Comparison of ENCODE assay signal across 1 cellular context in genomic region chr16:48546774-48547173, GRCh38.
TF ChIP-seq lines count a peak whose summit lies in the region.

No MANE protein-coding gene starts in this region.

TF ChIP-seq in HepG2, 621 proteins besides CTCF, POLR2A, EP300 and RAD21 (continued from another document and continues in another):
- TF ChIP-seq HIC2 (CRISPR knock-in tag; IDR thresholded peaks at IDR 0.05; ENCODE audit: low read depth) = peak; percentile 41; the same call in 1 of the 2 replicates
- no peak for TF ChIP-seq ZNF460 (CRISPR knock-in tag; IDR thresholded peaks at IDR 0.05; ENCODE audit: borderline replicate concordance)
- no peak for TF ChIP-seq ZNF83 (CRISPR knock-in tag; IDR thresholded peaks at IDR 0.05; ENCODE audit: borderline replicate concordance)
- TF ChIP-seq MLLT10 (CRISPR knock-in tag; IDR thresholded peaks at IDR 0.05) = no peak
- TF ChIP-seq SALL1 (CRISPR knock-in tag; IDR thresholded peaks at IDR 0.05) = peak; percentile 57; the same call in 1 of the 2 replicates
- TF ChIP-seq ZBTB49 (CRISPR knock-in tag; IDR thresholded peaks at IDR 0.05; ENCODE audit: borderline replicate concordance) = no peak
- TF ChIP-seq SAP130 (CRISPR knock-in tag; IDR thresholded peaks at IDR 0.05; ENCODE audit: low read depth) = peak; percentile 76
- no peak for TF ChIP-seq RFXAP (CRISPR knock-in tag; IDR thresholded peaks at IDR 0.05; ENCODE audit: borderline replicate concordance)
- no peak for TF ChIP-seq STAG1 (CRISPR knock-in tag; IDR thresholded peaks at IDR 0.05)
- TF ChIP-seq HMGXB3 (CRISPR knock-in tag; IDR thresholded peaks at IDR 0.05; ENCODE audit: borderline replicate concordance) = no peak
- TF ChIP-seq ARNT2 (CRISPR knock-in tag; IDR thresholded peaks at IDR 0.05; ENCODE audit: low read depth) = no peak
- no peak; the same call in 1 of the 2 replicates for TF ChIP-seq ATF2 (CRISPR knock-in tag; IDR thresholded peaks at IDR 0.05)
- no peak for TF ChIP-seq FOXA1 (IDR thresholded peaks at IDR 0.05)
- TF ChIP-seq FOXA1 (CRISPR knock-in tag; IDR thresholded peaks at IDR 0.05) = peak; percentile 54; the same call in 1 of the 2 replicates
- no peak for TF ChIP-seq IKZF4 (CRISPR knock-in tag; IDR thresholded peaks at IDR 0.05; ENCODE audit: borderline replicate concordance, low read depth, not compliant biosample characterization)
- TF ChIP-seq FOXA3 (CRISPR knock-in tag; IDR thresholded peaks at IDR 0.05) = peak; percentile 62
- no peak for TF ChIP-seq NR1H2 (CRISPR knock-in tag; IDR thresholded peaks at IDR 0.05; ENCODE audit: borderline replicate concordance, low read depth)
- no peak for TF ChIP-seq ZNF142 (CRISPR knock-in tag; IDR thresholded peaks at IDR 0.05)
- no peak for TF ChIP-seq NFRKB (IDR thresholded peaks at IDR 0.05)
- no peak for TF ChIP-seq MAFK (conservative IDR thresholded peaks at IDR 0.05 in 1 of 2, IDR thresholded peaks at IDR 0.05 in 1 of 2; ENCODE audit: low read length in 2 of 2)
- TF ChIP-seq ELF4 (CRISPR knock-in tag; IDR thresholded peaks at IDR 0.05; ENCODE audit: borderline replicate concordance) = no peak
- no peak for TF ChIP-seq ZNF558 (CRISPR knock-in tag; IDR thresholded peaks at IDR 0.05; ENCODE audit: borderline replicate concordance)
- TF ChIP-seq E2F1 (CRISPR knock-in tag; IDR thresholded peaks at IDR 0.05) = no peak
- TF ChIP-seq ZNF710 (CRISPR knock-in tag; IDR thresholded peaks at IDR 0.05; ENCODE audit: borderline replicate concordance) = no peak
- no peak for TF ChIP-seq JDP2 (CRISPR knock-in tag; IDR thresholded peaks at IDR 0.05; ENCODE audit: borderline replicate concordance)
- TF ChIP-seq XRCC5 (optimal IDR thresholded peaks at IDR 0.05; ENCODE audit: low read length) = no peak
- TF ChIP-seq ZNF609 (CRISPR knock-in tag; IDR thresholded peaks at IDR 0.05; ENCODE audit: borderline replicate concordance) = 0 out of 2 replicates have a peak, but pooled peaks have one; percentile 42
- no peak for TF ChIP-seq HNRNPUL1 (IDR thresholded peaks at IDR 0.05; ENCODE audit: low read depth, low read length)
- no peak for TF ChIP-seq NPAS2 (CRISPR knock-in tag; IDR thresholded peaks at IDR 0.05; ENCODE audit: borderline replicate concordance)
